1 cellular context compared by ENCODE assay signal in genomic region chr13:20544186-20544914, GRCh38.
TF ChIP-seq lines count a peak whose summit lies in the region.

No MANE protein-coding gene starts in this region.

TF ChIP-seq in H1, 55 proteins besides CTCF, POLR2A, EP300 and RAD21 (continued from another document):
- no peak for TF ChIP-seq SAP30 (IDR thresholded peaks at IDR 0.05; ENCODE audit: insufficient read depth, insufficient replicate concordance, low read length)
- no peak for TF ChIP-seq POU5F1 (IDR thresholded peaks at IDR 0.05; ENCODE audit: low read depth, low read length)
- no peak for TF ChIP-seq KDM5A (IDR thresholded peaks at IDR 0.05; ENCODE audit: low read length)
- no peak for TF ChIP-seq CEBPB (IDR thresholded peaks at IDR 0.05; ENCODE audit: low read depth, low read length)
TF ChIP-seq in H1: peak in this region for 0.
